13 cellular contexts compared by ENCODE assay signal in genomic region chr14:103428732-103429556, GRCh38. TPM values are rescaled to one million over a fixed set of nuclear protein-coding genes. Genes with fewer than 3 reads are reported as not detected.
A peak's percentile ranks its signal among the peaks of the same experiment; 100 is the strongest.
DNase-seq lines count a peak whose midpoint lies in the region; ATAC-seq and TF ChIP-seq lines count a peak whose summit lies in the region.
"Had no signal": no experiment of that assay in that cellular context is flagged by ENCODE, and none has a peak within 500 bp of the region (broad histone marks: within the 10 kb centered on the region; RNA-seq: fewer than 3 reads in every experiment).

No MANE protein-coding gene starts in this region.

- peaks cover 27% of the 10 kb centered on the region for H3K36me3 Mint-ChIP-seq in activated CD8-positive, alpha-beta memory T cell treated with anti-CD3 and anti-CD28 coated beads, Interleukin-2, amount 10 ng/mL, durations not matched to agents 7 days and 5 days

- no peak overlapping the region for H3K18ac ChIP-seq in mesendoderm (ENCODE audit: low read length)

- CTCF ChIA-PET in activated CD8-positive, alpha-beta memory T cell treated with anti-CD3 and anti-CD28 coated beads, Interleukin-2, amount 10 ng/mL, durations not matched to agents 7 days and 5 days (lab: Charles Lee): interaction anchor here (1.3 kb wide), 1 partner anchor 38 kb away, joined by 5 read pairs; no protein-coding TSS in a partner anchor
- CTCF ChIA-PET in SK-N-SH (lab: Yijun Ruan, JAX): interaction anchor here (0.7 to 2.5 kb wide), 6 partner anchors 14 to 324 kb away, joined by 3 to 9 read pairs (median 3); no protein-coding TSS in a partner anchor

- peaks cover 20% of the 10 kb centered on the region for H3F3A ChIP-seq in SK-N-SH (replicated peaks; ENCODE audit: insufficient read depth)

- H2AK5ac ChIP-seq in mesendoderm (ENCODE audit: low read length): no peak overlapping the region

- no peaks in the 10 kb centered on the region for H3K9me3 Mint-ChIP-seq in activated CD8-positive, alpha-beta memory T cell treated with anti-CD3 and anti-CD28 coated beads, Interleukin-2, amount 10 ng/mL, durations not matched to agents 7 days and 5 days (ENCODE audit: low read depth)

- H3K4ac ChIP-seq in mesendoderm (ENCODE audit: low read depth, low read length): no peak overlapping the region

- H3K4me3 ChIP-seq in SK-N-SH (ENCODE audit: low read depth in 2 of 2, low read length in 1 of 2) (no peak overlapping the region), fibroblast of lung (replicated peaks in 1 of 4; ENCODE audit: control extremely low read depth in 1 of 4, insufficient read depth in 1 of 4, low read depth in 3 of 4, low read length in 4 of 4) (no peak overlapping the region), subcutaneous abdominal adipose tissue (ENCODE audit: low read depth in 1 of 5, low read length in 5 of 5) (no peak overlapping the region), mesendoderm (ENCODE audit: low read length) (no peak overlapping the region)
- H3K4me3 ChIP-seq: ascending aorta, hepatocyte, suprapubic skin had no signal

- DNase-seq in activated CD8-positive, alpha-beta memory T cell treated with anti-CD3 and anti-CD28 coated beads, Interleukin-2, amount 10 ng/mL, durations not matched to agents 7 days and 5 days: no peak
- no peak for DNase-seq in activated CD8-positive, alpha-beta memory T cell treated with anti-CD3 and anti-CD28 coated beads for 24 hours
- no peak for DNase-seq in SK-N-SH
- DNase-seq in fibroblast of lung (ENCODE audit: low read depth in 2 of 2): peak in 1 of 2 donors; percentile 11
- no peak for DNase-seq in middle frontal gyrus (ENCODE audit: extremely low spot score, low spot score)
- no peak for DNase-seq in mesendoderm
- DNase-seq: NCI-H82; stimulated activated CD4-positive, alpha-beta T cell treated with anti-CD3 and anti-CD28 coated beads, Interleukin-2, amount 100 ng/mL, for 48 hours had no signal

- H3K27me3 ChIP-seq in SK-N-SH (ENCODE audit: insufficient read depth): no peaks in the 10 kb centered on the region
- H3K27me3 ChIP-seq in fibroblast of lung (ENCODE audit: control insufficient read depth, insufficient read depth, low read length): no peaks in the 10 kb centered on the region
- no peaks in the 10 kb centered on the region for H3K27me3 ChIP-seq in subcutaneous abdominal adipose tissue (ENCODE audit: control insufficient read depth in 5 of 5, insufficient read depth in 4 of 5, low read length in 5 of 5)
- H3K27me3 ChIP-seq in mesendoderm (ENCODE audit: insufficient read depth, low read length, poor library complexity): no peaks in the 10 kb centered on the region
- H3K27me3 ChIP-seq: ascending aorta, hepatocyte, suprapubic skin had no signal

- H3K56ac ChIP-seq in mesendoderm (ENCODE audit: low read length): no peak overlapping the region

- TF ChIP-seq CTCF in SK-N-SH (IDR thresholded peaks at IDR 0.05) (no peak), fibroblast of lung (conservative IDR thresholded peaks at IDR 0.05 in 1 of 2, IDR thresholded peaks at IDR 0.05 in 1 of 2; ENCODE audit: low read depth in 1 of 2, low read length in 2 of 2) (no peak)

- no peak overlapping the region for H3K23ac ChIP-seq in mesendoderm (ENCODE audit: low read length)

- POLR2A ChIA-PET in SK-N-SH (lab: Yijun Ruan, JAX): interaction anchor here (0.6 kb wide), 1 partner anchor 11 kb away, joined by 3 read pairs; no protein-coding TSS in a partner anchor

- WGBS in SK-N-SH (ENCODE audit: low lambda C conversion rate): 54% methylated on average over 3 of the region's 3 CpGs
- no CpG with 5 or more reads among the region's 3 CpGs for whole genome bisulfite sequencing in mesendoderm (ENCODE audit: extremely low coverage, insufficient coverage, low lambda C conversion rate)

- no peak for TF ChIP-seq RAD21 in SK-N-SH (IDR thresholded peaks at IDR 0.05; ENCODE audit: low read length)

- H3K9ac ChIP-seq in SK-N-SH (no peak overlapping the region), fibroblast of lung (ENCODE audit: insufficient read depth, low read length) (no peak overlapping the region), subcutaneous abdominal adipose tissue (ENCODE audit: low read length in 5 of 5) (peak overlapping the region in 1 of 5 donors; percentile 2), mesendoderm (ENCODE audit: low read length) (no peak overlapping the region)

- H3K79me1 ChIP-seq in mesendoderm (ENCODE audit: low read length): peaks cover 8% of the 10 kb centered on the region

- H2AFZ ChIP-seq in SK-N-SH (ENCODE audit: low read depth) (no peak overlapping the region), fibroblast of lung (ENCODE audit: low read length) (no peak overlapping the region)
- H2AFZ ChIP-seq: hepatocyte had no signal

- H4K5ac ChIP-seq in mesendoderm (ENCODE audit: low read length): no peak overlapping the region

- H3K27ac Mint-ChIP-seq in activated CD8-positive, alpha-beta memory T cell treated with anti-CD3 and anti-CD28 coated beads, Interleukin-2, amount 10 ng/mL, durations not matched to agents 7 days and 5 days: peak overlapping the region; percentile 72

- peak in 1 of 2 experiments; percentile 49; a peak in 1 of 4 replicates for TF ChIP-seq EP300 in SK-N-SH (IDR thresholded peaks at IDR 0.05; ENCODE audit: borderline replicate concordance in 1 of 2, low read depth in 1 of 2, low read length in 1 of 2)

- H3K79me2 ChIP-seq in SK-N-SH (ENCODE audit: insufficient read depth): peaks cover 99% of the 10 kb centered on the region
- H3K79me2 ChIP-seq in fibroblast of lung (ENCODE audit: control insufficient read depth, insufficient read depth, low read length): peaks cover 72% of the 10 kb centered on the region
- H3K79me2 ChIP-seq in mesendoderm (ENCODE audit: control insufficient read depth, insufficient read depth, low read length): peaks cover 8% of the 10 kb centered on the region

- H3K27ac ChIP-seq in SK-N-SH (ENCODE audit: low read depth in 2 of 2, low read length in 1 of 2) (peak overlapping the region; percentile 39 to 56; a peak in 3 of 4 replicates), fibroblast of lung (ENCODE audit: insufficient read depth, low read length) (no peak overlapping the region), subcutaneous abdominal adipose tissue (ENCODE audit: low read depth, low read length) (peak overlapping the region; percentile 75), mesendoderm (ENCODE audit: low read depth, low read length) (no peak overlapping the region)
- H3K27ac ChIP-seq: ascending aorta, hepatocyte, suprapubic skin had no signal

- no peak overlapping the region for H3K4me3 Mint-ChIP-seq in activated CD8-positive, alpha-beta memory T cell treated with anti-CD3 and anti-CD28 coated beads, Interleukin-2, amount 10 ng/mL, durations not matched to agents 7 days and 5 days

- no peak overlapping the region for H2BK15ac ChIP-seq in mesendoderm (replicated peaks; ENCODE audit: low read depth)

- H3K36me3 ChIP-seq in SK-N-SH (replicated peaks in 1 of 2; ENCODE audit: control insufficient read depth in 1 of 2, insufficient read depth in 2 of 2, low read length in 1 of 2) (peaks cover 2 to 29% of the 10 kb centered on the region in 2 experiments), fibroblast of lung (ENCODE audit: control insufficient read depth, insufficient read depth, low read length) (peaks cover 2% of the 10 kb centered on the region), subcutaneous abdominal adipose tissue (ENCODE audit: control insufficient read depth in 5 of 5, insufficient read depth in 5 of 5, low read length in 5 of 5) (peaks cover 0 to 2% (median 0%) of the 10 kb centered on the region in 5 donors), mesendoderm (ENCODE audit: control insufficient read depth, insufficient read depth, low read length) (no peaks in the 10 kb centered on the region)
- H3K36me3 ChIP-seq: ascending aorta, suprapubic skin had no signal

- peaks cover 8% of the 10 kb centered on the region for H4K20me1 ChIP-seq in SK-N-SH (ENCODE audit: insufficient read depth)
- no peaks in the 10 kb centered on the region for H4K20me1 ChIP-seq in fibroblast of lung (ENCODE audit: control insufficient read depth, extremely low read depth, insufficient read depth, low read length)

- ATAC-seq in activated CD8-positive, alpha-beta memory T cell treated with anti-CD3 and anti-CD28 coated beads, Interleukin-2, amount 10 ng/mL, durations not matched to agents 7 days and 5 days: peak; percentile 65
- ATAC-seq in GM18520 (IDR thresholded peaks at IDR 0.05; ENCODE audit: unreplicated experiment): no peak

- no peaks in the 10 kb centered on the region for H3K9me2 ChIP-seq in SK-N-SH

- H3K9me3 ChIP-seq in SK-N-SH: no peaks in the 10 kb centered on the region
- no peaks in the 10 kb centered on the region for H3K9me3 ChIP-seq in fibroblast of lung (ENCODE audit: control insufficient read depth, insufficient read depth, low read depth, low read length)
- no peaks in the 10 kb centered on the region for H3K9me3 ChIP-seq in subcutaneous abdominal adipose tissue (ENCODE audit: control insufficient read depth in 5 of 5, low read length in 5 of 5)
- H3K9me3 ChIP-seq: ascending aorta, suprapubic skin had no signal

- peak overlapping the region; percentile 37 for H3K4me2 ChIP-seq in SK-N-SH
- H3K4me2 ChIP-seq in fibroblast of lung (ENCODE audit: extremely low read depth, insufficient read depth, low read length): peak overlapping the region; percentile 33
- no peak overlapping the region for H3K4me2 ChIP-seq in mesendoderm (ENCODE audit: low read length)
- H3K4me2 ChIP-seq: hepatocyte had no signal

- no peak overlapping the region for H2BK120ac ChIP-seq in mesendoderm (ENCODE audit: low read depth, low read length)

- peaks cover 33% of the 10 kb centered on the region for H3K4me1 Mint-ChIP-seq in activated CD8-positive, alpha-beta memory T cell treated with anti-CD3 and anti-CD28 coated beads, Interleukin-2, amount 10 ng/mL, durations not matched to agents 7 days and 5 days

- no peak overlapping the region for H2BK5ac ChIP-seq in mesendoderm (ENCODE audit: low read length)

- H3K27me3 Mint-ChIP-seq in activated CD8-positive, alpha-beta memory T cell treated with anti-CD3 and anti-CD28 coated beads, Interleukin-2, amount 10 ng/mL, durations not matched to agents 7 days and 5 days: no peaks in the 10 kb centered on the region

- no peak overlapping the region for H4K8ac ChIP-seq in mesendoderm (ENCODE audit: low read depth, low read length)

- H3K4me1 ChIP-seq in SK-N-SH (ENCODE audit: control insufficient read depth in 1 of 2, insufficient read depth in 2 of 2, low read depth in 1 of 2, low read length in 1 of 2) (peaks cover 4 to 23% of the 10 kb centered on the region in 2 experiments; a peak in 3 of 4 replicates), fibroblast of lung (ENCODE audit: control insufficient read depth, extremely low read depth, insufficient read depth, low read length) (no peaks in the 10 kb centered on the region), subcutaneous abdominal adipose tissue (ENCODE audit: control insufficient read depth in 5 of 5, insufficient read depth in 5 of 5, low read length in 5 of 5) (peaks cover 3 to 22% (median 14%) of the 10 kb centered on the region in 5 donors), mesendoderm (ENCODE audit: control insufficient read depth, low read depth, low read length) (peaks cover 2% of the 10 kb centered on the region)

RNA-seq across cellular contexts. Expression of gene MARK3, which starts 43.7 kb away (rescaled TPM):
- total RNA-seq in activated CD8-positive, alpha-beta memory T cell treated with anti-CD3 and anti-CD28 coated beads, Interleukin-2, amount 10 ng/mL, durations not matched to agents 7 days and 5 days: 10 to 100 TPM; 79.9 to 88.5 TPM
- 73.4 and 94.5 TPM in 2 replicates for polyA plus RNA-seq in SK-N-SH (2012; rRNA removed)
- 49.0 and 50.0 TPM in 2 replicates for polyA plus RNA-seq in SK-N-SH (2012; cell fraction: cytosol; rRNA removed)
- 255 and 313 TPM in 2 replicates for polyA plus RNA-seq in SK-N-SH (2012; cell fraction: nucleus; rRNA removed)
- total RNA-seq in fibroblast of lung: 93.7 and 119 TPM in 2 replicates
- 76.0 and 76.7 TPM in 2 replicates for polyA plus RNA-seq in fibroblast of lung
- 54.7 and 58.7 TPM in 2 replicates for polyA plus RNA-seq in fibroblast of lung (2012)
- 42.1 and 43.5 TPM in 2 replicates for polyA minus RNA-seq in fibroblast of lung (ENCODE audit: low replicate concordance)
- 53.0 TPM for polyA plus RNA-seq in mesendoderm (2013, experiment 1 of 2)
- polyA plus RNA-seq in mesendoderm (2013, experiment 2 of 2): 51.9 TPM

Comparison
In these comparisons a context has a peak if more than half of its experiments do, and no peak if none do; other contexts are left out.
1. H3K27ac ChIP-seq: peak in SK-N-SH (2 of 2) and subcutaneous abdominal adipose tissue (single experiment); none in fibroblast of lung (single experiment) and mesendoderm (single experiment).